11 cellular contexts compared by ENCODE assay signal in genomic region chr1:24911651-24912144, GRCh38. TPM values are rescaled to one million over a fixed set of nuclear protein-coding genes. Genes with fewer than 3 reads are reported as not detected.
DNase-seq lines count a peak whose midpoint lies in the region; ATAC-seq and TF ChIP-seq lines count a peak whose summit lies in the region.
"Had no signal": no experiment of that assay in that cellular context is flagged by ENCODE, and none has a peak within 500 bp of the region (broad histone marks: within the 10 kb centered on the region; RNA-seq: fewer than 3 reads in every experiment).

No MANE protein-coding gene starts in this region.

- peak overlapping the region; percentile 31 to 33 for H3K27ac ChIP-seq in ascending aorta

- TF ChIP-seq POLR2A in GM18951 (IDR thresholded peaks at IDR 0.05; ENCODE audit: extremely low read depth, insufficient read depth, insufficient read length), result peak; percentile 5

- peaks cover 2 to 9% (median 5%) of the 10 kb centered on the region in 7 donors for H3K9me3 Mint-ChIP-seq in CD14-positive monocyte
- no peaks in the 10 kb centered on the region for H3K9me3 Mint-ChIP-seq in naive thymus-derived CD8-positive, alpha-beta T cell

- intact Hi-C loops in CD14-positive monocyte (cut with micrococcal nuclease) (loop anchor here in 1 of 2 donors (10.0 kb wide), 1 partner anchor 293 kb away; no protein-coding TSS in a partner anchor), ascending aorta (cut with DNase I) (no loop called here)

- POLR2A ChIA-PET in naive thymus-derived CD8-positive, alpha-beta T cell (lab: Charles Lee), result interaction anchor here (0.5 to 11.6 kb wide), 15 partner anchors 12 to 429 kb away, joined by 3 to 290 read pairs (median 5); partner anchors contain the start of genes CLIC4, RSRP1, RUNX3 and SYF2

- H3K36me3 Mint-ChIP-seq in CD14-positive monocyte, result peaks cover 35 to 48% of the 10 kb centered on the region in 2 donors
- H3K36me3 Mint-ChIP-seq in naive thymus-derived CD8-positive, alpha-beta T cell, result peaks cover 6 to 61% (median 10%) of the 10 kb centered on the region in 3 donors

- H3K27me3 Mint-ChIP-seq in CD14-positive monocyte (ENCODE audit: low read depth in 3 of 3), result peaks cover 0 to 3% (median 1%) of the 10 kb centered on the region in 3 donors
- no peaks in the 10 kb centered on the region for H3K27me3 Mint-ChIP-seq in naive thymus-derived CD8-positive, alpha-beta T cell

- peaks cover 0 to 5% of the 10 kb centered on the region in 2 donors for H3K4me1 ChIP-seq in ascending aorta

- H3K27ac Mint-ChIP-seq in CD14-positive monocyte, result peak overlapping the region in 4 of 7 donors; percentile 69 to 77 (median 76)
- peak overlapping the region; percentile 96 to 100 (median 99) for H3K27ac Mint-ChIP-seq in naive thymus-derived CD8-positive, alpha-beta T cell

- H3K27me3 ChIP-seq in ascending aorta, result no peaks in the 10 kb centered on the region
- H3K27me3 ChIP-seq: dorsolateral prefrontal cortex had no signal

- TF ChIP-seq CTCF in CD14-positive monocyte (IDR thresholded peaks at IDR 0.05), result no peak
- no peak for TF ChIP-seq CTCF in ascending aorta (IDR thresholded peaks at IDR 0.05)

- no peak overlapping the region for H3K4me3 ChIP-seq in ascending aorta
- H3K4me3 ChIP-seq: dorsolateral prefrontal cortex, mucosa of descending colon had no signal

- in situ Hi-C loops in GM18951 (cut with MboI; ENCODE audit: low sequenced_read_pairs, unreplicated experiment), result no loop called here

- ATAC-seq in naive thymus-derived CD8-positive, alpha-beta T cell, result no peak

- no peak overlapping the region for H3K4me3 Mint-ChIP-seq in CD14-positive monocyte
- H3K4me3 Mint-ChIP-seq in naive thymus-derived CD8-positive, alpha-beta T cell, result peak overlapping the region; percentile 56 to 85 (median 76)

- no peaks in the 10 kb centered on the region for H3K36me3 ChIP-seq in ascending aorta

- no peak for DNase-seq in CD14-positive monocyte (ENCODE audit: low spot score)
- no peak for DNase-seq in ascending aorta (ENCODE audit: low spot score in 2 of 2)
- no peak for DNase-seq in naive thymus-derived CD8-positive, alpha-beta T cell
- no peak for DNase-seq in activated gamma-delta T cell treated with Interleukin-2 at 50 U/mL for 16 hours
- no peak for DNase-seq in SHP77 (lab: John Stamatoyannopoulos, UW)
- DNase-seq in globus pallidus (ENCODE audit: low spot score), result no peak
- no peak for DNase-seq in stimulated activated CD4-positive, alpha-beta T cell treated with anti-CD3 and anti-CD28 coated beads, Interleukin-2, amount 100 ng/mL, for 48 hours

- peaks cover 22% of the 10 kb centered on the region for H3K4me1 Mint-ChIP-seq in CD14-positive monocyte
- H3K4me1 Mint-ChIP-seq in naive thymus-derived CD8-positive, alpha-beta T cell, result peaks cover 34 to 93% (median 86%) of the 10 kb centered on the region in 4 donors

- H3K9me3 ChIP-seq in ascending aorta, result no peaks in the 10 kb centered on the region
- H3K9me3 ChIP-seq: mucosa of descending colon had no signal

RNA-seq across cellular contexts. Expression of gene RUNX3, which starts 18.4 kb away (rescaled TPM):
- polyA plus RNA-seq in CD14-positive monocyte, result 1 to 10 TPM; 4.4 to 6.7 TPM
- 0.21 TPM for total RNA-seq in ascending aorta
- total RNA-seq in naive thymus-derived CD8-positive, alpha-beta T cell, result 10 to 100 TPM; 87.1 to 95.3 TPM
- 10 to 100 TPM; 22.0 to 64.0 (median 54.0) TPM for polyA plus RNA-seq in naive thymus-derived CD8-positive, alpha-beta T cell
- total RNA-seq: fibroblast of villous mesenchyme had no signal

Comparison
In these comparisons a context has a peak if more than half of its experiments do, and no peak if none do; other contexts are left out.
1. H3K4me3 Mint-ChIP-seq: peak in naive thymus-derived CD8-positive, alpha-beta T cell (10 of 10); none in CD14-positive monocyte (0 of 2).
2. RNA of gene RUNX3, which starts 18.4 kb away (total RNA-seq): 87.1 to 95.3 TPM in naive thymus-derived CD8-positive, alpha-beta T cell; 0.21 TPM in ascending aorta (single experiment); every median in the first group is over 10 times any median in the second.